Comparison of ENCODE assay signal across 15 cellular contexts in the genomic region with DNA sequence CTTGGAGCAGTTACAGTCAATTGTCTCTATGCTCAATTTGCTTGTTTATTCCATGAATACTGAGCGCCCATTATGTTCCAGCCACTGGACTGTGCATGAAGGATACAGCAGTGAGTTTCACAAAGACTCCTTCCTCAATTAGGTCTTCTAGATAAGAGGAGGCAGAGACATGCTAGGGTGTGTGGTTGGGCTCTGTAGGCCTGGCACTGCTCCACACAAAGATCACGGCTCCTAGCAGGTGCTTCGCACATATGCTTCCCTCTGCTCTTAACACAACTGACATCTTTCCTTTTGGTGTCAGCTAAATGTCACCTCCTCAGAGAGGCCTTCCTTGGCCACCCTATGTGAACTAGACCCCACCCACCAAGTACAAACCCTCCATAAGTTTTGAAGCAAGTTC. TPM values are rescaled to one million over a fixed set of nuclear protein-coding genes. Genes with fewer than 3 reads are reported as not detected.
"Had no signal": no experiment of that assay in that cellular context is flagged by ENCODE, and none has a peak within 500 bp of the region (broad histone marks: within the 10 kb centered on the region; RNA-seq: fewer than 3 reads in every experiment).

No MANE protein-coding gene starts in this region.

- DNase-seq: cortex of kidney; effector memory CD4-positive, alpha-beta T cell; heart right ventricle; kidney glomerular epithelial cell; mammary epithelial cell; mucosa of descending colon; psoas muscle; retina; spleen; stimulated activated CD4-positive, alpha-beta T cell treated with anti-CD3 and anti-CD28 coated beads, Interleukin-15, amount 100 ng/mL, for 24 hours; stimulated activated CD4-positive, alpha-beta T cell treated with anti-CD3 and anti-CD28 coated beads, Interleukin-1b, Interleukin-23, amount 100 ng/mL, for 48 hours; stimulated activated CD4-positive, alpha-beta T cell treated with anti-CD3 and anti-CD28 coated beads, Interleukin-4, amount 100 ng/mL, for 24 hours; testis; upper lobe of right lung had no signal

RNA-seq across cellular contexts. Expression of a gene that starts 10.9 kb away (rescaled TPM):
- polyA plus RNA-seq: fibroblast of lung, heart right ventricle, mammary epithelial cell, psoas muscle had no signal
